Comparison of ENCODE assay signal across 8 cellular contexts in the genomic region with DNA sequence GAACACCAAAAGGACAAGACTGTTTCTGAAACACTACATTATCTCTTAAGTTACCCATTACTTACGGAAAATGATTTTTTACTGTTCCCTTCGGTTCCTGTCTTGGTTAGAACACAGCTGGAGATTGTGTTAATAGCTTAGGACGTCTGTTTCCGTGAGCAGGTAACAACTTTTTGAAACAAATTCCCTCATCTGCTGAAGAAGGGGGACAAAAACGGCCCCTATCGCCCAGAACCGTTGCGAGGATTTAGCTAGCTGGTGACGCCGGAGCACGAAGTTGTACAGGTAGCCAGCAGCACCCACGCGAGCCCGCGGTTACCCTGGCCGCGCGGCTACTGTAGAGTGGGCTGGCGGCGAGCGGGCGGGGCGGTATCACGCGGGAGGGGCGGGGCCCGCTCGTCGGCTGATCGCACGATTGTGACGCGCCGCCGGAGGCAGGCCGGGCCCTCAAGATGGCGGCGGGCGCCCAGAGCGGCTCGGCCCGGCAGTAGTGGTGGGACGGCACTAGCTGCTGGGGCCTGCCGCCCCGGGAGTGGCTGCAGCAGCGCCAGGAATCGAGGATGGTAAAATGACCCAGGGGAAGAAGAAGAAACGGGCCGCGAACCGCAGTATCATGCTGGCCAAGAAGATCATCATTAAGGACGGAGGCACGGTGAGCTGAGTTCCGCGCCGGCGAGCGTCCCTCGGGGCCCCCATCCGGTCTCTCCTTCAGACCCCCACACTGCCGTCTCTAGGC.
DNase-seq lines count a peak whose midpoint lies in the region; ATAC-seq and TF ChIP-seq lines count a peak whose summit lies in the region.

No MANE protein-coding gene starts in this region.

- DNase-seq in C1 segment of cervical spinal cord (lab: John Stamatoyannopoulos, UW) (peak; percentile 10 to 94 (median 82)), NCI-H526 treated with DMSO at 0.1 percent for 48 hours (lab: John Stamatoyannopoulos, UW) (peak; percentile 69), dermis microvascular lymphatic vessel endothelial cell (ENCODE audit: low read depth in 2 of 2) (peak; percentile 68 to 91), lower leg skin (ENCODE audit: low spot score in 2 of 2) (peak; percentile 84 to 97)
- peak; percentile 82 to 86 for DNase-seq in activated CD4-positive, alpha-beta T cell treated with anti-CD3 and anti-CD28 coated beads, Interleukin-2, amount 50 U/mL, for 4 hours
- peak; percentile 88 to 91 for DNase-seq in stimulated activated CD4-positive, alpha-beta T cell treated with anti-CD3 and anti-CD28 coated beads, Interleukin-4, amount 100 ng/mL, for 4 hours

- TF ChIP-seq POLR2A in lower leg skin (IDR thresholded peaks at IDR 0.05) = peak in 1 of 2 donors; percentile 87

- TF ChIP-seq CTCF in lower leg skin (IDR thresholded peaks at IDR 0.05) = no peak

- peak; percentile 90 for ATAC-seq in GM19324 (IDR thresholded peaks at IDR 0.05; ENCODE audit: low FRiP score, unreplicated experiment)
- ATAC-seq in HG03457 (IDR thresholded peaks at IDR 0.05; ENCODE audit: unreplicated experiment) = peak; percentile 74

- WGBS in lower leg skin, 2 donors = 1% methylated on average over 43 to 54 of the region's 61 CpGs

- peak overlapping the region; percentile 91 for H3K4me3 ChIP-seq in lower leg skin (ENCODE audit: low read depth, poor library complexity, severe bottlenecking)

- intact Hi-C loops in lower leg skin (cut with DNase I; ENCODE audit: low total_unique reads) = no loop called here

Comparison
In these comparisons a context has a peak if more than half of its experiments do, and no peak if none do; other contexts are left out.
1. Peak in every context shown above with its lines: DNase-seq, ATAC-seq and H3K4me3 ChIP-seq.